Comparison of ENCODE assay signal across 21 cellular contexts in genomic region chr2:123596649-123597048, GRCh38.
"Had no signal": no experiment of that assay in that cellular context is flagged by ENCODE, and none has a peak within 500 bp of the region (broad histone marks: within the 10 kb centered on the region; RNA-seq: fewer than 3 reads in every experiment).

No MANE protein-coding gene starts in this region.

- DNase-seq: dermis blood vessel endothelial cell; effector memory CD4-positive, alpha-beta T cell; erythroblast; esophagus squamous epithelium; left ventricle myocardium inferior; lower lobe of right lung; naive thymus-derived CD8-positive, alpha-beta T cell; occipital lobe; ovary; posterior cingulate gyrus; retina; sigmoid colon; stimulated activated CD4-positive, alpha-beta T cell treated with anti-CD3 and anti-CD28 coated beads, Interleukin-2, amount 100 ng/mL, for 24 hours; stimulated activated CD4-positive, alpha-beta T cell treated with anti-CD3 and anti-CD28 coated beads, Interleukin-4, amount 100 ng/mL, for 24 hours; stimulated activated naive CD4-positive, alpha-beta T cell treated with Interleukin-2 at 50 U/mL for 16 hours; stomach; thyroid gland; trophoblast cell had no signal

- H3K4me3 Mint-ChIP-seq: naive thymus-derived CD8-positive, alpha-beta T cell; stimulated activated effector memory CD8-positive, alpha-beta T cell treated with anti-CD3 and anti-CD28 coated beads, Interleukin-12 subunit alpha, Interleukin-12 subunit beta, amount 100 ng/mL, for 72 hours had no signal

- H3K4me1 ChIP-seq: esophagus squamous epithelium, left ventricle myocardium inferior, lower lobe of right lung, sigmoid colon, stomach, thyroid gland, vagina had no signal

- H3K4me3 ChIP-seq: coronary artery, esophagus squamous epithelium, left ventricle myocardium inferior, lower lobe of right lung, ovary, sigmoid colon, stomach, thyroid gland, vagina had no signal

- H3K36me3 ChIP-seq: esophagus squamous epithelium, left ventricle myocardium inferior, lower lobe of right lung, ovary, sigmoid colon, stomach, thyroid gland, vagina had no signal

- H3K27ac Mint-ChIP-seq: naive thymus-derived CD8-positive, alpha-beta T cell; stimulated activated effector memory CD8-positive, alpha-beta T cell treated with anti-CD3 and anti-CD28 coated beads, Interleukin-12 subunit alpha, Interleukin-12 subunit beta, amount 100 ng/mL, for 72 hours had no signal

- H3K36me3 Mint-ChIP-seq: stimulated activated effector memory CD8-positive, alpha-beta T cell treated with anti-CD3 and anti-CD28 coated beads, Interleukin-12 subunit alpha, Interleukin-12 subunit beta, amount 100 ng/mL, for 72 hours had no signal

- H3K27me3 Mint-ChIP-seq: naive thymus-derived CD8-positive, alpha-beta T cell had no signal

- ATAC-seq: lower lobe of right lung; naive thymus-derived CD8-positive, alpha-beta T cell; stimulated activated effector memory CD8-positive, alpha-beta T cell treated with anti-CD3 and anti-CD28 coated beads, Interleukin-12 subunit alpha, Interleukin-12 subunit beta, amount 100 ng/mL, for 72 hours had no signal

- H3K27ac ChIP-seq: coronary artery, esophagus squamous epithelium, left ventricle myocardium inferior, lower lobe of right lung, ovary, sigmoid colon, stomach, thyroid gland, vagina had no signal

- H3K27me3 ChIP-seq: esophagus squamous epithelium, ovary, sigmoid colon, stomach, thyroid gland, vagina had no signal

- H3K4me1 Mint-ChIP-seq: stimulated activated effector memory CD8-positive, alpha-beta T cell treated with anti-CD3 and anti-CD28 coated beads, Interleukin-12 subunit alpha, Interleukin-12 subunit beta, amount 100 ng/mL, for 72 hours had no signal

- H3K9me3 ChIP-seq: lower lobe of right lung, ovary, thyroid gland, vagina had no signal
